8 cellular contexts compared by ENCODE assay signal in the genomic region with DNA sequence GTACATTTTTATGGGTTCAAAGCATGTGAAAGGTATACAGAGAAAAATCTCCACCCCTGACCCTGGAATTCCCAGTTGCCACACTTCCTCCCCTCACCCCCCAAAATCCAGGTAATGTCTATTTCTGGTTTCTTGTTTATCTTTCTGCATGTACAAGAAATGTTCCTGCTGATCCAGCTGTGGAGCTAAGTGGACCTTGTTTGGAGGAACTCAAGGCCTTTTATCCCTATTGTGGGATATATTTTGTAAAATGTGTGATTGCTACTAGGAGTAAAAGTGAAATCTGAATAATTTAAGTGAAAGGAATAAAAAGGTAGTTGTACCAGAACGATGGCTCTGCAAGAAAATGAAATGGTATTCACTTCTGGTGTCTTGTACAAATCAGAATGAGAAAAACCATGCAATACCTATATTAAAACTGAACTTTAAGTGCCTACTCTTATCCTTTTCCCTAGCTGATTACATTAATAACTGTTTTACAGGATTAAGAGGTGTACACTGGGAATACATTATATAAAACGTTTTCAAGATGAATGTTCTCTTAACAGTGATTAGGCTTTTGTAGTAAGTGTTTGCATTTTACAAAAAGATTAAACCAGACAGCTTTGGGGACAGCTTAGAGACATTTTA. TPM values are rescaled to one million over a fixed set of nuclear protein-coding genes. Genes with fewer than 3 reads are reported as not detected.
DNase-seq lines count a peak whose midpoint lies in the region; ATAC-seq and TF ChIP-seq lines count a peak whose summit lies in the region.

No MANE protein-coding gene starts in this region.

- in situ Hi-C loops in astrocyte of the spinal cord (cut with HindIII; ENCODE audit: low sequenced_read_pairs) = no loop called here

- H3K9me3 Mint-ChIP-seq in stimulated activated naive CD8-positive, alpha-beta T cell treated with anti-CD3 and anti-CD28 coated beads, Interleukin-15, Interleukin-2, amounts not matched to agents 100 ng/mL and 50 ng/mL, for 24 hours = no peaks in the 10 kb centered on the region

- H3K4me1 ChIP-seq in mesodermal cell (ENCODE audit: control insufficient read depth, insufficient read depth, low read length, poor library complexity, severe bottlenecking) = peaks cover 13% of the 10 kb centered on the region

- peaks cover 4% of the 10 kb centered on the region for H3K36me3 ChIP-seq in mesodermal cell (ENCODE audit: control insufficient read depth, insufficient read depth, low read length)

- H3K4me3 ChIP-seq in astrocyte of the spinal cord (ENCODE audit: low read depth, low read length) (peak overlapping the region; percentile 96), mesodermal cell (ENCODE audit: extremely low read depth, insufficient read depth, low read length, poor library complexity, severe bottlenecking) (peak overlapping the region; percentile 95)

- no peak for ATAC-seq in stimulated activated naive CD8-positive, alpha-beta T cell treated with anti-CD3 and anti-CD28 coated beads, Interleukin-15, Interleukin-2, amounts not matched to agents 100 U/mL and 50 U/mL, for 24 hours
- ATAC-seq in HG02610 (IDR thresholded peaks at IDR 0.05; ENCODE audit: unreplicated experiment) = no peak

- peaks cover 54% of the 10 kb centered on the region for H3K4me1 Mint-ChIP-seq in stimulated activated naive CD8-positive, alpha-beta T cell treated with anti-CD3 and anti-CD28 coated beads, Interleukin-15, Interleukin-2, amounts not matched to agents 100 ng/mL and 50 ng/mL, for 24 hours (ENCODE audit: low read depth)

- no CpG with 5 or more reads among the region's 2 CpGs for WGBS in mesodermal cell (ENCODE audit: insufficient coverage in 2 of 2), 2 experiments

- no peaks in the 10 kb centered on the region for H3K27me3 Mint-ChIP-seq in stimulated activated naive CD8-positive, alpha-beta T cell treated with anti-CD3 and anti-CD28 coated beads, Interleukin-15, Interleukin-2, amounts not matched to agents 100 ng/mL and 50 ng/mL, for 24 hours

- H3K27ac Mint-ChIP-seq in stimulated activated naive CD8-positive, alpha-beta T cell treated with anti-CD3 and anti-CD28 coated beads, Interleukin-15, Interleukin-2, amounts not matched to agents 100 ng/mL and 50 ng/mL, for 24 hours = peak overlapping the region; percentile 67

- no peaks in the 10 kb centered on the region for H3K9me3 ChIP-seq in mesodermal cell (ENCODE audit: control insufficient read depth, low read length)

- peaks cover 13% of the 10 kb centered on the region for H3K36me3 Mint-ChIP-seq in stimulated activated naive CD8-positive, alpha-beta T cell treated with anti-CD3 and anti-CD28 coated beads, Interleukin-15, Interleukin-2, amounts not matched to agents 100 ng/mL and 50 ng/mL, for 24 hours (ENCODE audit: low read depth)

- no peak for DNase-seq in stimulated activated naive CD8-positive, alpha-beta T cell treated with anti-CD3 and anti-CD28 coated beads, Interleukin-15, Interleukin-2, amounts not matched to agents 100 U/mL and 50 U/mL, for 24 hours
- DNase-seq in astrocyte of the spinal cord (ENCODE audit: low read depth, low spot score) (peak; percentile 13), AG20443 (ENCODE audit: low spot score) (no peak), NCI-H1694 treated with DMSO at 0.1 percent for 48 hours (lab: John Stamatoyannopoulos, UW) (no peak), 8988T (no peak)

- TF ChIP-seq CTCF in astrocyte of the spinal cord (IDR thresholded peaks at IDR 0.05; ENCODE audit: low read depth, low read length) = no peak

- peak overlapping the region; percentile 99 for H3K27ac ChIP-seq in mesodermal cell (ENCODE audit: low read depth, low read length, severe bottlenecking)

- peak overlapping the region; percentile 99 for H3K4me3 Mint-ChIP-seq in stimulated activated naive CD8-positive, alpha-beta T cell treated with anti-CD3 and anti-CD28 coated beads, Interleukin-15, Interleukin-2, amounts not matched to agents 100 ng/mL and 50 ng/mL, for 24 hours

RNA-seq across cellular contexts. Expression of a gene that starts 3.1 kb away (rescaled TPM):
- 37.2 TPM for polyA plus RNA-seq in mesodermal cell (2013, experiment 1 of 2)
- 28.1 TPM for polyA plus RNA-seq in mesodermal cell (2013, experiment 2 of 2)

RNA-seq across cellular contexts. Expression of a gene that starts 43.1 kb away (rescaled TPM):
- polyA plus RNA-seq in mesodermal cell (2013, experiment 1 of 2) = 4.8 TPM
- polyA plus RNA-seq in mesodermal cell (2013, experiment 2 of 2) = 5.2 TPM
